In genomic region chr6:132392792-132393191, GRCh38 we compare ENCODE assay signal across 8 cellular contexts. TPM values are rescaled to one million over a fixed set of nuclear protein-coding genes. Genes with fewer than 3 reads are reported as not detected.
DNase-seq lines count a peak whose midpoint lies in the region; ATAC-seq, FAIRE-seq and TF ChIP-seq lines count a peak whose summit lies in the region.
"Had no signal": no experiment of that assay in that cellular context is flagged by ENCODE, and none has a peak within 500 bp of the region (broad histone marks: within the 10 kb centered on the region; RNA-seq: fewer than 3 reads in every experiment).

No MANE protein-coding gene starts in this region.

- H3K79me2 ChIP-seq in fibroblast of lung (ENCODE audit: control insufficient read depth, insufficient read depth, low read length), result peaks cover 3% of the 10 kb centered on the region

- DNase-seq in RCC 7860 (ENCODE audit: low spot score) (peak; percentile 26), fibroblast of lung (ENCODE audit: low read depth in 2 of 2) (no peak), spleen (no peak), NCI-H345 treated with DMSO at 0.1 percent for 48 hours (lab: John Stamatoyannopoulos, UW; ENCODE audit: unreplicated experiment) (no peak), hippocampal formation (lab: John Stamatoyannopoulos, UW) (no peak), HTR-8/SVneo (ENCODE audit: insufficient read length, low spot score) (no peak)
- DNase-seq: islet precursor cell had no signal

- intact Hi-C loops in spleen (cut with DNase I; ENCODE audit: low total_unique reads), result loop anchor here (10.0 kb wide), 1 partner anchor 88 kb away; no protein-coding TSS in a partner anchor

- whole genome bisulfite sequencing in spleen, 5 donors, result 87 to 97% (median 91%) methylated on average over 2 of the region's 2 CpGs

- no peaks in the 10 kb centered on the region for H3K36me3 ChIP-seq in fibroblast of lung (ENCODE audit: control insufficient read depth, insufficient read depth, low read length)
- H3K36me3 ChIP-seq in spleen, result no peaks in the 10 kb centered on the region

- H3K27me3 ChIP-seq in fibroblast of lung (ENCODE audit: control insufficient read depth, insufficient read depth, low read length) (no peaks in the 10 kb centered on the region), spleen (replicated peaks in 1 of 7) (no peaks in the 10 kb centered on the region)

- H3K9ac ChIP-seq in fibroblast of lung (ENCODE audit: insufficient read depth, low read length), result no peak overlapping the region

- no peak overlapping the region for H2AFZ ChIP-seq in fibroblast of lung (ENCODE audit: low read length)

- peak overlapping the region; percentile 87 for H3K27ac ChIP-seq in fibroblast of lung (ENCODE audit: insufficient read depth, low read length)
- peak overlapping the region in 5 of 8 donors; percentile 19 to 53 (median 28) for H3K27ac ChIP-seq in spleen

- ATAC-seq in GM21423 (IDR thresholded peaks at IDR 0.05; ENCODE audit: unreplicated experiment), result peak; percentile 51

- peak overlapping the region; percentile 87 for H3K4me2 ChIP-seq in fibroblast of lung (ENCODE audit: extremely low read depth, insufficient read depth, low read length)

- H3K9me3 ChIP-seq in fibroblast of lung (ENCODE audit: control insufficient read depth, insufficient read depth, low read depth, low read length) (no peaks in the 10 kb centered on the region), spleen (peaks cover 5 to 25% (median 23%) of the 10 kb centered on the region in 8 donors)

- no peaks in the 10 kb centered on the region for H4K20me1 ChIP-seq in fibroblast of lung (ENCODE audit: control insufficient read depth, extremely low read depth, insufficient read depth, low read length)

- no peak for TF ChIP-seq POLR2A in spleen (IDR thresholded peaks at IDR 0.05)

- peaks cover 15% of the 10 kb centered on the region for H3K4me1 ChIP-seq in fibroblast of lung (ENCODE audit: control insufficient read depth, extremely low read depth, insufficient read depth, low read length)
- H3K4me1 ChIP-seq in spleen, result peaks cover 0 to 6% (median 0%) of the 10 kb centered on the region in 6 donors

- FAIRE-seq in RCC 7860 (lab: Jason Lieb, UNC), result peak; percentile 11
- FAIRE-seq in HTR-8/SVneo (lab: Jason Lieb, UNC), result no peak

- peak overlapping the region in 1 of 4 experiments; percentile 21 for H3K4me3 ChIP-seq in fibroblast of lung (replicated peaks in 1 of 4; ENCODE audit: control extremely low read depth in 1 of 4, insufficient read depth in 1 of 4, low read depth in 3 of 4, low read length in 4 of 4)
- H3K4me3 ChIP-seq in spleen, result no peak overlapping the region

- TF ChIP-seq CTCF in fibroblast of lung (conservative IDR thresholded peaks at IDR 0.05 in 1 of 2, IDR thresholded peaks at IDR 0.05 in 1 of 2; ENCODE audit: low read depth in 1 of 2, low read length in 2 of 2), result peak in 1 of 2 donors; percentile 19
- peak in 4 of 11 experiments; percentile 17 to 34 (median 26) for TF ChIP-seq CTCF in spleen (IDR thresholded peaks at IDR 0.05 in 8 of 11, conservative IDR thresholded peaks at IDR 0.05 in 3 of 11)

RNA-seq across cellular contexts. Expression of gene MOXD1, which starts 8.5 kb away (rescaled TPM):
- total RNA-seq in fibroblast of lung (45.5 and 89.8 TPM in 2 replicates), spleen (10 to 100 TPM in 1 of 7 donors, 1 to 10 TPM in 6; 4.3 to 10.2 (median 6.3) TPM)
- polyA plus RNA-seq in fibroblast of lung (65.1 and 100 TPM in 2 replicates), spleen (1 to 10 TPM; 2.9 to 7.6 (median 4.6) TPM)
- polyA plus RNA-seq in fibroblast of lung (2012), result 42.6 and 58.5 TPM in 2 replicates
- 12.7 and 24.2 TPM in 2 replicates for polyA minus RNA-seq in fibroblast of lung (ENCODE audit: low replicate concordance)
